Comparison of ENCODE assay signal across 20 cellular contexts in the genomic region with DNA sequence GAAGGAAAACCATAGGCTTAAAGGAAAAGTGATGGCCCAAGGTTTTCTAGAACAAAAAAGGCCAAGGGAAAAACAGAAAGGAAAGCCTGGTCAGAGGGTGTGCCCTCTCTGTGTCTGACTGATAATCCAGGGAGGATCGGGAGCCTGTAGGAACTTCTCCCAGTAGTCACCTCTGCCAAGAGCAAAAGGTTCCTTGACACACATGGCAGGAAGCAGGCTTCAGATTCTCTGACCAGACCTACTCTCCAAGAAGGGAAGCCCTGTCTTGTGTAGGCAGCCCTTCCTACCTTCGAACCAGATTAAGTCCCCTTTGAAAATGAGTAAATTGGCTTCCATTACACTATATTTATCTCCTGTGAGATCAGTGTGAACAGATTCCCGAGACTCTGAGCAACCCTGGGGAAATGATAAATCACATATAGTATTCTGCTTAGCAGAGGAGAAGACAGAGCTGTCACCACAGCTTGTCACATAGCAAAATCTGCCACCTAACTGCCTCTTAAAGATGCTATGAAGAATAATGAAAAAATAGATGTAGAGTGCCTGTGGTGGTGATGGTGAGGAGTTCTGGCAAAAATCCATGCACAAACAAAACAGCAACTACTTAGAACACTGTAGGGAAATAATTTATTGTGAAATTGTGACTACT.
"Had no signal": no experiment of that assay in that cellular context is flagged by ENCODE, and none has a peak within 500 bp of the region (broad histone marks: within the 10 kb centered on the region; RNA-seq: fewer than 3 reads in every experiment).

No MANE protein-coding gene starts in this region.

- ATAC-seq: left colon; left ventricle myocardium superior; naive thymus-derived CD8-positive, alpha-beta T cell had no signal

- H3K27ac ChIP-seq: coronary artery, hepatocyte, right atrium auricular region, sigmoid colon, skin epidermis, thyroid gland had no signal

- H3K27me3 Mint-ChIP-seq: naive thymus-derived CD8-positive, alpha-beta T cell; type B pancreatic cell had no signal

- H3K79me2 ChIP-seq: hepatocyte had no signal

- H2AFZ ChIP-seq: hepatocyte had no signal

- H3K4me3 Mint-ChIP-seq: endodermal cell; naive thymus-derived CD8-positive, alpha-beta T cell; neural crest cell; type B pancreatic cell had no signal

- H3K9me3 Mint-ChIP-seq: type B pancreatic cell had no signal

- H3K27me3 ChIP-seq: hepatocyte, right atrium auricular region, sigmoid colon, thyroid gland had no signal

- H3K4me2 ChIP-seq: hepatocyte had no signal

- H3K9me3 ChIP-seq: right atrium auricular region, sigmoid colon, thyroid gland had no signal

- H3K4me1 Mint-ChIP-seq: endodermal cell had no signal

- H3K27ac Mint-ChIP-seq: endodermal cell, type B pancreatic cell had no signal

- H3K4me1 ChIP-seq: right atrium auricular region, sigmoid colon, thyroid gland had no signal

- H3K4me3 ChIP-seq: coronary artery, hepatocyte, lung, right atrium auricular region, sigmoid colon, skin epidermis, thyroid gland had no signal

- DNase-seq: effector CD4-positive, alpha-beta T cell; endodermal cell; erythroblast; foreskin melanocyte; left colon; left ventricle myocardium superior; naive thymus-derived CD8-positive, alpha-beta T cell; posterior cingulate gyrus; sigmoid colon; stimulated activated CD4-positive, alpha-beta T cell treated with anti-CD3 and anti-CD28 coated beads, Interleukin-2, amount 100 ng/mL, for 24 hours; stimulated activated CD4-positive, alpha-beta T cell treated with anti-CD3 and anti-CD28 coated beads, Interleukin-4, amount 100 ng/mL, for 4 hours; stimulated activated naive CD4-positive, alpha-beta T cell; thyroid gland had no signal
